ENCODE assay signal across 7 cellular contexts in the genomic region with DNA sequence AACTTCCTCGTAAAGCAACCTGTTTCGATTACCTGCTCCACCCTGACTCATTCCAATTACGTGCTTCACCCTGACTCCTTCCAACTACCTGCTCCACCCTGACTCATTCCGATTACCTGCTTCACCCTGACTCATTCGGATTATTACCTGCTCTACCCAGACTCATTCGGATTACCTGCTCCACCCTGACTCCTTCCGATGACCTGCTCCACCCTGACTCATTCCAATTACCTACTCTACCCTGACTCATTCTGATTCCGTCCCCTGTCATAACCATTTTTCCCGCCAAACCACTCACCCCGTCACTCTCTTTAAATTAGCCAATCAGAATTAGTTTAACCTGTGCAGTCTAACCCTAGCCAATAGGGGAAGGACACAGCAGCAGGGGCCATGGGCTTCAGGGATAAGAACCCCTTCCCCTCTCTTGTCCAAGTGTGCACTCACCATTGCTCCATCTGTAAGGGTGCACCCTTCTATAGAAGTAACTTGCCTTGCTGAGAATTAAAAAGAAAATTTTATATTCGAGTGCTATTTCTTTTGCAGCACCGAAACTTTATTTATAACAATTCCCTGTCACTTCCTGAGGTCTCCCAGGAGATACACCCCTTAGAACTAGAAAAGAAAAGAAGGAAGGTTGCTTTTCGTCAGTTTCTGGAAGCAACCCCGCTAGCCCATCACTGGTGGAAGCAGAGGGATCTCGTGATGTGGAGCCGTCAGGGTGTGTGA. TPM values are rescaled to one million over a fixed set of nuclear protein-coding genes. Genes with fewer than 3 reads are reported as not detected.
DNase-seq lines count a peak whose midpoint lies in the region; ATAC-seq and TF ChIP-seq lines count a peak whose summit lies in the region.
"Not testable (repeated sequence)": the region's sequence is repeated elsewhere in the genome, so short reads cannot be mapped to it uniquely, and the experiment has no call there.

No MANE protein-coding gene starts in this region.

- intact Hi-C loops in left colon (cut with DNase I, micrococcal nuclease): not testable (repeated sequence)

- H3K4me1 Mint-ChIP-seq in T-helper 1 cell treated with Interleukin-12 subunit alpha and Interleukin-12 subunit beta and Interleukin-4 antibody, amounts not matched to agents 30 μg/mL and 1 μg/mL, for 36 hours (ENCODE audit: low read depth): peaks cover 61% of the 10 kb centered on the region
- peaks cover 47% of the 10 kb centered on the region for H3K4me1 Mint-ChIP-seq in activated CD8-positive, alpha-beta T cell treated with anti-CD3 and anti-CD28 coated beads, Interleukin-2, amount 10 ng/mL, durations not matched to agents 7 days and 5 days (ENCODE audit: low read depth)
- H3K4me1 Mint-ChIP-seq in activated naive CD8-positive, alpha-beta T cell treated with anti-CD3 and anti-CD28 coated beads, Interleukin-2, amount 10 ng/mL, durations not matched to agents 7 days and 5 days: peaks cover 21% of the 10 kb centered on the region
- peaks cover 73% of the 10 kb centered on the region for H3K4me1 Mint-ChIP-seq in stimulated activated effector memory CD8-positive, alpha-beta T cell treated with anti-CD3 and anti-CD28 coated beads, Interleukin-12 subunit alpha, Interleukin-12 subunit beta, amount 100 ng/mL, for 72 hours

- not testable (repeated sequence) for H3K4me3 ChIP-seq in epithelial cell of esophagus (ENCODE audit: low read length)

- not testable (repeated sequence) for H3K9me3 Mint-ChIP-seq in T-helper 1 cell treated with Interleukin-12 subunit alpha and Interleukin-12 subunit beta and Interleukin-4 antibody, amounts not matched to agents 30 μg/mL and 1 μg/mL, for 36 hours; activated CD8-positive, alpha-beta T cell treated with anti-CD3 and anti-CD28 coated beads, Interleukin-2, amount 10 ng/mL, durations not matched to agents 7 days and 5 days (ENCODE audit: insufficient read depth); activated naive CD8-positive, alpha-beta T cell treated with anti-CD3 and anti-CD28 coated beads, Interleukin-2, amount 10 ng/mL, durations not matched to agents 7 days and 5 days; stimulated activated effector memory CD8-positive, alpha-beta T cell treated with anti-CD3 and anti-CD28 coated beads, Interleukin-12 subunit alpha, Interleukin-12 subunit beta, amount 100 ng/mL, for 72 hours

- H3K27ac Mint-ChIP-seq in T-helper 1 cell treated with Interleukin-12 subunit alpha and Interleukin-12 subunit beta and Interleukin-4 antibody, amounts not matched to agents 30 μg/mL and 1 μg/mL, for 36 hours: peak overlapping the region; percentile 94
- H3K27ac Mint-ChIP-seq in activated CD8-positive, alpha-beta T cell treated with anti-CD3 and anti-CD28 coated beads, Interleukin-2, amount 10 ng/mL, durations not matched to agents 7 days and 5 days: peak overlapping the region; percentile 21
- peak overlapping the region; percentile 14 for H3K27ac Mint-ChIP-seq in activated naive CD8-positive, alpha-beta T cell treated with anti-CD3 and anti-CD28 coated beads, Interleukin-2, amount 10 ng/mL, durations not matched to agents 7 days and 5 days
- H3K27ac Mint-ChIP-seq in stimulated activated effector memory CD8-positive, alpha-beta T cell treated with anti-CD3 and anti-CD28 coated beads, Interleukin-12 subunit alpha, Interleukin-12 subunit beta, amount 100 ng/mL, for 72 hours: peak overlapping the region; percentile 8

- TF ChIP-seq CTCF in epithelial cell of esophagus (IDR thresholded peaks at IDR 0.05; ENCODE audit: insufficient read depth, low read depth, low read length, missing control alignments): not testable (repeated sequence)

- not testable (repeated sequence) for H3K27me3 Mint-ChIP-seq in T-helper 1 cell treated with Interleukin-12 subunit alpha and Interleukin-12 subunit beta and Interleukin-4 antibody, amounts not matched to agents 30 μg/mL and 1 μg/mL, for 36 hours (ENCODE audit: low read depth); activated CD8-positive, alpha-beta T cell treated with anti-CD3 and anti-CD28 coated beads, Interleukin-2, amount 10 ng/mL, durations not matched to agents 7 days and 5 days (ENCODE audit: low read depth); activated naive CD8-positive, alpha-beta T cell treated with anti-CD3 and anti-CD28 coated beads, Interleukin-2, amount 10 ng/mL, durations not matched to agents 7 days and 5 days

- not testable (repeated sequence) for ATAC-seq in activated CD8-positive, alpha-beta T cell treated with anti-CD3 and anti-CD28 coated beads, Interleukin-2, amount 10 ng/mL, durations not matched to agents 7 days and 5 days; activated naive CD8-positive, alpha-beta T cell treated with anti-CD3 and anti-CD28 coated beads, Interleukin-2, amount 10 ng/mL, durations not matched to agents 7 days and 5 days (ENCODE audit: low read depth); stimulated activated effector memory CD8-positive, alpha-beta T cell treated with anti-CD3 and anti-CD28 coated beads, Interleukin-12 subunit alpha, Interleukin-12 subunit beta, amount 100 ng/mL, for 72 hours
- ATAC-seq in left colon: peak; percentile 79

- peak overlapping the region; percentile 66 for H3K4me3 Mint-ChIP-seq in T-helper 1 cell treated with Interleukin-12 subunit alpha and Interleukin-12 subunit beta and Interleukin-4 antibody, amounts not matched to agents 30 μg/mL and 1 μg/mL, for 36 hours
- not testable (repeated sequence) for H3K4me3 Mint-ChIP-seq in activated CD8-positive, alpha-beta T cell treated with anti-CD3 and anti-CD28 coated beads, Interleukin-2, amount 10 ng/mL, durations not matched to agents 7 days and 5 days; activated naive CD8-positive, alpha-beta T cell treated with anti-CD3 and anti-CD28 coated beads, Interleukin-2, amount 10 ng/mL, durations not matched to agents 7 days and 5 days
- peak overlapping the region; percentile 70 for H3K4me3 Mint-ChIP-seq in stimulated activated effector memory CD8-positive, alpha-beta T cell treated with anti-CD3 and anti-CD28 coated beads, Interleukin-12 subunit alpha, Interleukin-12 subunit beta, amount 100 ng/mL, for 72 hours

- peak; percentile 26 for DNase-seq in HT-29 (ENCODE audit: low spot score)
- DNase-seq in activated CD8-positive, alpha-beta T cell treated with anti-CD3 and anti-CD28 coated beads, Interleukin-2, amount 10 ng/mL, durations not matched to agents 7 days and 5 days; activated naive CD8-positive, alpha-beta T cell treated with anti-CD3 and anti-CD28 coated beads, Interleukin-2, amount 10 ng/mL, durations not matched to agents 7 days and 5 days; left colon; stimulated activated effector memory CD8-positive, alpha-beta T cell treated with anti-CD3 and anti-CD28 coated beads, Interleukin-12 subunit alpha, Interleukin-12 subunit beta, amount 100 ng/mL, for 72 hours (ENCODE audit: low spot score in 2 of 2): not testable (repeated sequence)
- peak; percentile 96 for DNase-seq in epithelial cell of esophagus (ENCODE audit: low read depth)

- POLR2A ChIA-PET in activated CD8-positive, alpha-beta T cell treated with anti-CD3 and anti-CD28 coated beads, Interleukin-2, amount 10 ng/mL, durations not matched to agents 7 days and 5 days (lab: Charles Lee); activated naive CD8-positive, alpha-beta T cell treated with anti-CD3 and anti-CD28 coated beads, Interleukin-2, amount 10 ng/mL, durations not matched to agents 7 days and 5 days (lab: Charles Lee): not testable (repeated sequence)

- CTCF ChIA-PET in activated CD8-positive, alpha-beta T cell treated with anti-CD3 and anti-CD28 coated beads, Interleukin-2, amount 10 ng/mL, durations not matched to agents 7 days and 5 days (lab: Charles Lee): not testable (repeated sequence)

- peaks cover 24% of the 10 kb centered on the region for H3K36me3 Mint-ChIP-seq in T-helper 1 cell treated with Interleukin-12 subunit alpha and Interleukin-12 subunit beta and Interleukin-4 antibody, amounts not matched to agents 30 μg/mL and 1 μg/mL, for 36 hours (ENCODE audit: low read depth)
- not testable (repeated sequence) for H3K36me3 Mint-ChIP-seq in activated CD8-positive, alpha-beta T cell treated with anti-CD3 and anti-CD28 coated beads, Interleukin-2, amount 10 ng/mL, durations not matched to agents 7 days and 5 days (ENCODE audit: low read depth); activated naive CD8-positive, alpha-beta T cell treated with anti-CD3 and anti-CD28 coated beads, Interleukin-2, amount 10 ng/mL, durations not matched to agents 7 days and 5 days
- H3K36me3 Mint-ChIP-seq in stimulated activated effector memory CD8-positive, alpha-beta T cell treated with anti-CD3 and anti-CD28 coated beads, Interleukin-12 subunit alpha, Interleukin-12 subunit beta, amount 100 ng/mL, for 72 hours: peaks cover 15% of the 10 kb centered on the region

RNA-seq across cellular contexts. Expression of a gene that starts 48.7 kb away (rescaled TPM):
- total RNA-seq in HT-29 (2014; rRNA removed; shearing (Covaris generic)): 0.47 and 0.56 TPM in 2 replicates
- total RNA-seq in activated CD8-positive, alpha-beta T cell treated with anti-CD3 and anti-CD28 coated beads, Interleukin-2, amount 10 ng/mL, durations not matched to agents 7 days and 5 days: 1 to 10 TPM; 4.0 to 4.3 TPM
- total RNA-seq in activated naive CD8-positive, alpha-beta T cell treated with anti-CD3 and anti-CD28 coated beads, Interleukin-2, amount 10 ng/mL, durations not matched to agents 7 days and 5 days: 1 to 10 TPM; 2.7 to 4.9 TPM
- total RNA-seq in left colon: 1 to 10 TPM; 9.5 to 9.8 TPM

Comparison
In these comparisons a context has a peak if more than half of its experiments do, and no peak if none do; other contexts are left out.
1. H3K27ac Mint-ChIP-seq: peak in every context shown above with its lines; median percentile 94 in T-helper 1 cell treated with Interleukin-12 subunit alpha and Interleukin-12 subunit beta and Interleukin-4 antibody, amounts not matched to agents 30 μg/mL and 1 μg/mL, for 36 hours; 21 in activated CD8-positive, alpha-beta T cell treated with anti-CD3 and anti-CD28 coated beads, Interleukin-2, amount 10 ng/mL, durations not matched to agents 7 days and 5 days; 14 in activated naive CD8-positive, alpha-beta T cell treated with anti-CD3 and anti-CD28 coated beads, Interleukin-2, amount 10 ng/mL, durations not matched to agents 7 days and 5 days; 8 in stimulated activated effector memory CD8-positive, alpha-beta T cell treated with anti-CD3 and anti-CD28 coated beads, Interleukin-12 subunit alpha, Interleukin-12 subunit beta, amount 100 ng/mL, for 72 hours.